3 cellular contexts compared by ENCODE assay signal in genomic region chr2:59256290-59256689, GRCh38.
"Had no signal": no experiment of that assay in that cellular context is flagged by ENCODE, and none has a peak within 500 bp of the region (broad histone marks: within the 10 kb centered on the region; RNA-seq: fewer than 3 reads in every experiment).

No MANE protein-coding gene starts in this region.

- DNase-seq: GDM1, GF-D8 had no signal

- ATAC-seq: GM12878 had no signal

- H3K4me3 ChIP-seq: GM12878 had no signal
